In the genomic region with DNA sequence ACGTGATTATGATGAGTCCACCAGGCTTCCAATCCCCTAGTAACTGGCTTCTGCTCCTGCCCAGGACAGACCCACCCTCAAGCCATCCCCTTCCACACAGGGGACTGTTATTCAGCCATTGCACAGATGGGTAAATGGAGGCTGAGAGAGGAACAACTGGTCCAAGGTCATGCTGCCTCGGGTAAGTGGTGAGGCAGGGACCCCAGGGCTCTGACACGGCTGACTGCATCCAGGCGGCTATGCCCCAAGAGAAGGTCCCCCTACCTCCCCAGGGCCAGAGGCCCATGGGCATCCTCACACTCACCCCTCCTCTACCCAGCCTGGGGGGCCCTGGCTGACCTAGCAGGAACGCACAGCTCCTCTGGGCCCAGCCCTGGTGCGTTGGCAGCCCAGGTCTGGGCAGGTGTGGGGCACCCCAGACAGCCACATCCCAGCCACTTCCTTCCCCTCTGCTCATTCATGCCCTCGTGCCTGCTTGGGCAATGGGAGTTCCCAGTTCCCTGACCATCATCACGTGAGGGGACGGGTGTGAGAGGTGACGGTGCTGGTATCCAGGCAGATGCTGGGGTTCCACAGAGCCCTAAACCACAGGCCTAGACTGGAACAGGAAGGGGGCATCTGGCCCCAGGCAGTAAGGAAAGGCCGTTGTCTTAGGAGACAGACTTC, we compare ENCODE assay signal across 10 cellular contexts. TPM values are rescaled to one million over a fixed set of nuclear protein-coding genes. Genes with fewer than 3 reads are reported as not detected.
DNase-seq lines count a peak whose midpoint lies in the region; ATAC-seq and TF ChIP-seq lines count a peak whose summit lies in the region.
"Had no signal": no experiment of that assay in that cellular context is flagged by ENCODE, and none has a peak within 500 bp of the region (broad histone marks: within the 10 kb centered on the region; RNA-seq: fewer than 3 reads in every experiment).

No MANE protein-coding gene starts in this region.

- ATAC-seq in T-cell (replicated peaks in 1 of 4), result peak in 3 of 4 experiments; percentile 14 to 45 (median 28)
- ATAC-seq in psoas muscle, result no peak
- ATAC-seq in HG03095 (IDR thresholded peaks at IDR 0.05; ENCODE audit: unreplicated experiment), result no peak

- intact Hi-C loops in psoas muscle (cut with DNase I) (loop anchor here in 1 of 2 donors (2.0 kb wide), 1 partner anchor 34 kb away; no protein-coding TSS in a partner anchor), Calu3 (cut with micrococcal nuclease; ENCODE audit: unreplicated experiment) (no loop called here)

- H3K4me3 ChIP-seq in GM12865 (ENCODE audit: low read depth, low read length) (no peak overlapping the region), psoas muscle (no peak overlapping the region)
- H3K4me3 ChIP-seq: SJSA1, thoracic aorta had no signal

- H3K27me3 Mint-ChIP-seq in T-cell (no peaks in the 10 kb centered on the region), Calu3 (ENCODE audit: unreplicated experiment) (no peaks in the 10 kb centered on the region)

- no TSS peak for BruUV-seq in Calu3 (replicated peaks; lab: Mats Ljungman, UMichigan)

- H3K27me3 ChIP-seq in psoas muscle (ENCODE audit: insufficient read depth in 3 of 3, low read length in 2 of 3), result no peaks in the 10 kb centered on the region
- H3K27me3 ChIP-seq: SJSA1 had no signal

- no peaks in the 10 kb centered on the region for H3K9me3 Mint-ChIP-seq in T-cell
- no peaks in the 10 kb centered on the region for H3K9me3 Mint-ChIP-seq in Calu3 (ENCODE audit: low read depth, unreplicated experiment)

- H3K27ac ChIP-seq in psoas muscle, result peak overlapping the region; percentile 90
- H3K27ac ChIP-seq: SJSA1 had no signal

- H3K27ac Mint-ChIP-seq in T-cell (peak overlapping the region; percentile 28 to 43), Calu3 (ENCODE audit: unreplicated experiment) (no peak overlapping the region)

- TF ChIP-seq CTCF in GM12865 (IDR thresholded peaks at IDR 0.05; ENCODE audit: insufficient read depth, low read depth, low read length, missing control alignments), result no peak
- TF ChIP-seq CTCF in psoas muscle (IDR thresholded peaks at IDR 0.05), result no peak
- no peak for TF ChIP-seq CTCF in Calu3 (IDR thresholded peaks at IDR 0.05; ENCODE audit: unreplicated experiment)

- H3K4me1 Mint-ChIP-seq in T-cell (peaks cover 31 to 52% (median 36%) of the 10 kb centered on the region in 3 donors), Calu3 (ENCODE audit: low read depth, unreplicated experiment) (no peaks in the 10 kb centered on the region)

- 59 to 67% (median 63%) methylated on average over 11 of the region's 11 CpGs for WGBS in psoas muscle, 3 donors

- H3K4me1 ChIP-seq in psoas muscle, result peaks cover 58% of the 10 kb centered on the region
- H3K4me1 ChIP-seq: SJSA1 had no signal

- POLR2A ChIA-PET in T-cell (lab: Charles Lee), result no interaction called here

- H3K9me3 ChIP-seq in psoas muscle, result no peaks in the 10 kb centered on the region
- H3K9me3 ChIP-seq: SJSA1, thoracic aorta had no signal

- H3K36me3 Mint-ChIP-seq in T-cell (peaks cover 16% of the 10 kb centered on the region), Calu3 (ENCODE audit: insufficient read depth, unreplicated experiment) (peaks cover 5% of the 10 kb centered on the region)

- H3K36me3 ChIP-seq in psoas muscle (ENCODE audit: insufficient read depth in 1 of 2, low read depth in 1 of 2), result peaks cover 0 to 44% of the 10 kb centered on the region in 2 donors

- peak; percentile 72 for DNase-seq in GM12865 (ENCODE audit: low read depth)
- peak in 23 of 34 experiments; percentile 23 to 75 (median 51) for DNase-seq in T-cell
- peak; percentile 70 for DNase-seq in germinal center (ENCODE audit: low spot score)
- DNase-seq in psoas muscle, result peak; percentile 52 to 78
- DNase-seq in Calu3, result no peak
- no peak for DNase-seq in NCI-H345 (lab: John Stamatoyannopoulos, UW)
- no peak for DNase-seq in NCI-H1048 (lab: John Stamatoyannopoulos, UW)

- H3K4me3 Mint-ChIP-seq in T-cell, result no peak overlapping the region
- no peak overlapping the region for H3K4me3 Mint-ChIP-seq in Calu3 (ENCODE audit: low read depth, unreplicated experiment)

- CTCF ChIA-PET in T-cell (lab: Charles Lee), result interaction anchor here in 1 of 2 donors (1.4 kb wide), 1 partner anchor 32 kb away, joined by 6 read pairs; no protein-coding TSS in a partner anchor
- CTCF ChIA-PET in Calu3 (lab: Charles Lee), result interaction anchor here (0.6 kb wide), 1 partner anchor 374 kb away, joined by 5 read pairs; no protein-coding TSS in a partner anchor

RNA-seq across cellular contexts. Expression of gene RALGDS, which starts 8.5 kb away (rescaled TPM):
- total RNA-seq in T-cell (100 to 1,000 TPM in 4 of 5 donors, 10 to 100 TPM in 1; 81.0 to 161 (median 137) TPM), psoas muscle (10 to 100 TPM; 13.3 to 64.6 (median 21.4) TPM), Calu3 (2022) (13.7 and 18.2 TPM in 2 replicates)
- 10 to 100 TPM; 12.3 to 21.1 (median 17.2) TPM for polyA plus RNA-seq in psoas muscle

RNA-seq across cellular contexts. Expression of gene CEL, which starts 50.7 kb away (rescaled TPM):
- 1 to 10 TPM in 3 of 5 donors, under 1 TPM in 2; 0.28 to 9.0 (median 7.9) TPM for total RNA-seq in T-cell
- 1 to 10 TPM in 1 of 4 donors, under 1 TPM in 3; 0.34 to 2.0 (median 0.63) TPM for total RNA-seq in psoas muscle
- under 1 TPM; 0.10 to 0.61 (median 0.21) TPM for polyA plus RNA-seq in psoas muscle
- total RNA-seq in Calu3 (2022), result 2.6 and 3.1 TPM in 2 replicates

RNA-seq across cellular contexts. Expression of gene GBGT1, which starts 51.2 kb away (rescaled TPM):
- 10 to 100 TPM in 2 of 5 donors, 1 to 10 TPM in 3; 1.3 to 13.3 (median 7.9) TPM for total RNA-seq in T-cell
- 1 to 10 TPM; 2.0 to 4.4 (median 3.3) TPM for total RNA-seq in psoas muscle
- 1 to 10 TPM; 1.6 to 2.9 (median 2.7) TPM for polyA plus RNA-seq in psoas muscle
- not detected in 2 replicates for total RNA-seq in Calu3 (2022)
- total RNA-seq: SJSA1 had no signal

Comparison
In these comparisons a context has a peak if more than half of its experiments do, and no peak if none do; other contexts are left out.
1. DNase-seq: peak in GM12865 (single experiment), T-cell (23 of 34), germinal center (single experiment) and psoas muscle (2 of 2); none in Calu3 (single experiment), NCI-H345 (single experiment) and NCI-H1048 (single experiment).
2. ATAC-seq: peak in T-cell (3 of 4); none in psoas muscle (0 of 4) and HG03095 (single experiment).